Comparison of ENCODE assay signal across 12 cellular contexts in the genomic region with DNA sequence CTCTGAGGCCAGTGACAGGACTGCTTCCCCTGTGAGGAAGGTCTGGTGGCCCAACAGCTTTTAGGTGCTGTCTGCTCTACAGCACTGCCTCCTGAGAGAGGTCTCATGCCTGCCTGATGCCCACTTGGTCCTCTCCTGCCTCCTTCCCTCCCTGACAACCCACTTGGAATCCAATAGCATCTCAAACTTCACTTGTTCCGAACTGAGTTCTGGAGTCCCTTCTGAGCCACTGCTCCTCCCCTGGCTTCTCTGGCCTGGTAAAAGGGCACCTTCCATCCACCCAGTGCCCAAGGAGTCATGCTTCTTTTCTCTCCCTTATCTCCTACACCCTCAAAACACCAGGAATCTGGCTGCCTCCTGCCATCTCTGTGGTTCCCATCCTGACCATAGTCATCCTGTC. TPM values are rescaled to one million over a fixed set of nuclear protein-coding genes. Genes with fewer than 3 reads are reported as not detected.
DNase-seq lines count a peak whose midpoint lies in the region; ATAC-seq and TF ChIP-seq lines count a peak whose summit lies in the region.
"Had no signal": no experiment of that assay in that cellular context is flagged by ENCODE, and none has a peak within 500 bp of the region (broad histone marks: within the 10 kb centered on the region; RNA-seq: fewer than 3 reads in every experiment).

No MANE protein-coding gene starts in this region.

- H2AFZ ChIP-seq in GM23338: no peak overlapping the region

- peaks cover 13% of the 10 kb centered on the region for H3K4me1 ChIP-seq in CD4-positive, CD25-positive, alpha-beta regulatory T cell (ENCODE audit: control insufficient read depth, insufficient read depth, low read length, poor library complexity, severe bottlenecking)
- H3K4me1 ChIP-seq in GM23338 (ENCODE audit: insufficient read depth): peaks cover 4% of the 10 kb centered on the region

- H4K20me1 ChIP-seq in GM23338 (replicated peaks; ENCODE audit: insufficient read depth): no peaks in the 10 kb centered on the region; the same call in 1 of the 2 replicates

- no peak for ATAC-seq in CD4-positive, CD25-positive, alpha-beta regulatory T cell (ENCODE audit: low read depth in 2 of 2)
- ATAC-seq in GM23338 (no peak), esophagus mucosa (no peak)
- no peak for ATAC-seq in activated naive CD8-positive, alpha-beta T cell treated with anti-CD3 and anti-CD28 coated beads, Interleukin-2, amount 50 U/mL, for 24 hours
- ATAC-seq: sciatic nerve had no signal

- H3K36me3 ChIP-seq in CD4-positive, CD25-positive, alpha-beta regulatory T cell (ENCODE audit: control insufficient read depth, insufficient read depth, low read length): no peaks in the 10 kb centered on the region
- no peaks in the 10 kb centered on the region for H3K36me3 ChIP-seq in GM23338 (ENCODE audit: insufficient read depth)

- TF ChIP-seq CTCF in GM23338 (conservative IDR thresholded peaks at IDR 0.05; ENCODE audit: low read depth in 2 of 2) (no peak), nephron progenitor cell (IDR thresholded peaks at IDR 0.05) (no peak)

- H3K4me1 Mint-ChIP-seq in CD4-positive, CD25-positive, alpha-beta regulatory T cell: peaks cover 5 to 36% (median 25%) of the 10 kb centered on the region in 4 donors
- H3K4me1 Mint-ChIP-seq in GM23338 (peaks cover 4% of the 10 kb centered on the region; the same call in 1 of the 3 replicates), nephron progenitor cell (peaks cover 23% of the 10 kb centered on the region)
- peaks cover 25% of the 10 kb centered on the region for H3K4me1 Mint-ChIP-seq in activated naive CD8-positive, alpha-beta T cell treated with anti-CD3 and anti-CD28 coated beads, Interleukin-2, amount 50 U/mL, for 24 hours

- peak overlapping the region; percentile 69 to 91 (median 83) for H3K27ac Mint-ChIP-seq in CD4-positive, CD25-positive, alpha-beta regulatory T cell
- H3K27ac Mint-ChIP-seq in GM23338: no peak overlapping the region
- H3K27ac Mint-ChIP-seq in activated naive CD8-positive, alpha-beta T cell treated with anti-CD3 and anti-CD28 coated beads, Interleukin-2, amount 50 U/mL, for 24 hours: peak overlapping the region; percentile 63
- peak overlapping the region; percentile 83 for H3K27ac Mint-ChIP-seq in nephron progenitor cell

- H3K27me3 ChIP-seq in CD4-positive, CD25-positive, alpha-beta regulatory T cell (ENCODE audit: control insufficient read depth, insufficient read depth, low read length): no peaks in the 10 kb centered on the region
- no peaks in the 10 kb centered on the region for H3K27me3 ChIP-seq in GM23338 (ENCODE audit: insufficient read depth)
- H3K27me3 ChIP-seq: dorsolateral prefrontal cortex had no signal

- H3K36me3 Mint-ChIP-seq in CD4-positive, CD25-positive, alpha-beta regulatory T cell: no peaks in the 10 kb centered on the region
- 0 out of 3 replicates have a peak, but pooled peaks cover 3% of the 10 kb centered on the region for H3K36me3 Mint-ChIP-seq in GM23338 (ENCODE audit: low read depth)
- peaks cover 5% of the 10 kb centered on the region for H3K36me3 Mint-ChIP-seq in activated naive CD8-positive, alpha-beta T cell treated with anti-CD3 and anti-CD28 coated beads, Interleukin-2, amount 50 U/mL, for 24 hours (ENCODE audit: low read depth)
- peaks cover 22% of the 10 kb centered on the region for H3K36me3 Mint-ChIP-seq in nephron progenitor cell (ENCODE audit: low read depth)

- H3K4me3 Mint-ChIP-seq in CD4-positive, CD25-positive, alpha-beta regulatory T cell: peak overlapping the region; percentile 67 to 97 (median 92)
- H3K4me3 Mint-ChIP-seq in GM23338: peak overlapping the region; percentile 45
- H3K4me3 Mint-ChIP-seq in activated naive CD8-positive, alpha-beta T cell treated with anti-CD3 and anti-CD28 coated beads, Interleukin-2, amount 50 U/mL, for 24 hours: peak overlapping the region; percentile 92
- H3K4me3 Mint-ChIP-seq in nephron progenitor cell: peak overlapping the region; percentile 91

- no peak overlapping the region for H3K4me2 ChIP-seq in GM23338

- no peak overlapping the region for H3K27ac ChIP-seq in CD4-positive, CD25-positive, alpha-beta regulatory T cell (ENCODE audit: insufficient read depth, low read length, poor library complexity, severe bottlenecking)
- no peak overlapping the region for H3K27ac ChIP-seq in GM23338 (ENCODE audit: low read depth)

- H3K4me3 ChIP-seq in CD4-positive, CD25-positive, alpha-beta regulatory T cell (ENCODE audit: low read depth, low read length): no peak overlapping the region
- H3K4me3 ChIP-seq in GM23338: no peak overlapping the region

- no peaks in the 10 kb centered on the region; the same call in 1 of the 2 replicates for H3K79me2 ChIP-seq in GM23338 (replicated peaks; ENCODE audit: insufficient read depth)

- no peaks in the 10 kb centered on the region for H3K9me3 ChIP-seq in CD4-positive, CD25-positive, alpha-beta regulatory T cell (ENCODE audit: control insufficient read depth in 2 of 2, low read length in 2 of 2)
- H3K9me3 ChIP-seq: SK-N-SH had no signal

- H3K27me3 Mint-ChIP-seq in CD4-positive, CD25-positive, alpha-beta regulatory T cell: no peaks in the 10 kb centered on the region
- H3K27me3 Mint-ChIP-seq in GM23338 (ENCODE audit: insufficient read depth, low read depth, poor library complexity): peaks cover 18% of the 10 kb centered on the region
- H3K27me3 Mint-ChIP-seq in activated naive CD8-positive, alpha-beta T cell treated with anti-CD3 and anti-CD28 coated beads, Interleukin-2, amount 50 U/mL, for 24 hours: no peaks in the 10 kb centered on the region
- H3K27me3 Mint-ChIP-seq in nephron progenitor cell (ENCODE audit: low read depth, poor library complexity): no peaks in the 10 kb centered on the region

- H3K9me2 ChIP-seq in GM23338 (ENCODE audit: insufficient read depth): no peaks in the 10 kb centered on the region
- H3K9me2 ChIP-seq: SK-N-SH had no signal

- peaks cover 6% of the 10 kb centered on the region; the same call in 1 of the 2 replicates for H3F3A ChIP-seq in GM23338 (replicated peaks; ENCODE audit: low read depth)

- no peak for DNase-seq in CD4-positive, CD25-positive, alpha-beta regulatory T cell
- no peak for DNase-seq in GM23338 (ENCODE audit: low spot score)
- DNase-seq in activated naive CD8-positive, alpha-beta T cell treated with anti-CD3 and anti-CD28 coated beads, Interleukin-2, amount 50 U/mL, for 24 hours: no peak
- DNase-seq in nephron progenitor cell: no peak
- DNase-seq in AML-193 (lab: John Stamatoyannopoulos, UW): no peak
- DNase-seq in T1000 (lab: John Stamatoyannopoulos, UW): no peak
- DNase-seq: activated CD4-positive, CD25-positive, alpha-beta regulatory T cell treated with anti-CD3 and anti-CD28 coated beads, Interleukin-2, amount 50 U/mL, for 72 hours; dorsolateral prefrontal cortex; NCI-H2107; SK-N-SH had no signal

- H3K9me3 Mint-ChIP-seq in CD4-positive, CD25-positive, alpha-beta regulatory T cell: no peaks in the 10 kb centered on the region
- H3K9me3 Mint-ChIP-seq in GM23338 (no peaks in the 10 kb centered on the region), nephron progenitor cell (no peaks in the 10 kb centered on the region)
- H3K9me3 Mint-ChIP-seq in activated naive CD8-positive, alpha-beta T cell treated with anti-CD3 and anti-CD28 coated beads, Interleukin-2, amount 50 U/mL, for 24 hours: no peaks in the 10 kb centered on the region

TF ChIP-seq in GM23338, 12 proteins besides CTCF, POLR2A, EP300 and RAD21:
- no peak for TF ChIP-seq ZNF114 (CRISPR knock-in tag; IDR thresholded peaks at IDR 0.05)
- TF ChIP-seq ZNF331 (CRISPR knock-in tag; IDR thresholded peaks at IDR 0.05; ENCODE audit: low read depth): no peak
- TF ChIP-seq POLR2AphosphoS5 (IDR thresholded peaks at IDR 0.05; ENCODE audit: low read depth): no peak

RNA-seq across cellular contexts. Expression of a gene that starts 1.9 kb away (rescaled TPM):
- 26.1 TPM for total RNA-seq in CD4-positive, CD25-positive, alpha-beta regulatory T cell
- polyA plus RNA-seq in CD4-positive, CD25-positive, alpha-beta regulatory T cell: 1 to 10 TPM; 3.5 to 4.7 (median 3.8) TPM
- 21.8 and 21.9 TPM in 2 replicates for total RNA-seq in GM23338 (2014; rRNA removed; shearing (Covaris generic))
- polyA plus RNA-seq in GM23338 (2016; fragmentation: Nextera tagmentation; extraction: Ambion mirVana): 4.4 and 5.2 TPM in 2 replicates
- total RNA-seq in esophagus mucosa: 18.8 TPM

RNA-seq across cellular contexts. Expression of a gene that starts 28.2 kb away (rescaled TPM):
- 10.5 TPM for total RNA-seq in CD4-positive, CD25-positive, alpha-beta regulatory T cell
- polyA plus RNA-seq in CD4-positive, CD25-positive, alpha-beta regulatory T cell: 10 to 100 TPM; 18.7 to 22.2 (median 20.4) TPM
- 1.2 and 1.8 TPM in 2 replicates for total RNA-seq in GM23338 (2014; rRNA removed; shearing (Covaris generic))
- 1.8 and 2.8 TPM in 2 replicates for polyA plus RNA-seq in GM23338 (2016; fragmentation: Nextera tagmentation; extraction: Ambion mirVana)
- total RNA-seq in esophagus mucosa: 10.7 TPM

RNA-seq across cellular contexts. Expression of a gene that starts 40.6 kb away (rescaled TPM):
- 63.2 TPM for total RNA-seq in CD4-positive, CD25-positive, alpha-beta regulatory T cell
- 10 to 100 TPM; 44.4 to 59.3 (median 49.8) TPM for polyA plus RNA-seq in CD4-positive, CD25-positive, alpha-beta regulatory T cell
- total RNA-seq in GM23338 (2014; rRNA removed; shearing (Covaris generic)): 63.4 and 72.0 TPM in 2 replicates
- polyA plus RNA-seq in GM23338 (2016; fragmentation: Nextera tagmentation; extraction: Ambion mirVana): 36.1 and 36.8 TPM in 2 replicates
- 26.2 TPM for total RNA-seq in esophagus mucosa

RNA-seq across cellular contexts. Expression of a gene that starts 52.5 kb away (rescaled TPM):
- total RNA-seq in CD4-positive, CD25-positive, alpha-beta regulatory T cell: 310 TPM
- 10 to 100 TPM; 39.7 to 48.4 (median 47.0) TPM for polyA plus RNA-seq in CD4-positive, CD25-positive, alpha-beta regulatory T cell
- total RNA-seq in GM23338 (2014; rRNA removed; shearing (Covaris generic)): 19.9 and 33.0 TPM in 2 replicates
- 9.8 and 10.5 TPM in 2 replicates for polyA plus RNA-seq in GM23338 (2016; fragmentation: Nextera tagmentation; extraction: Ambion mirVana)
- 42.5 TPM for total RNA-seq in esophagus mucosa
